ENCODE assay signal across 3 cellular contexts in the genomic region with DNA sequence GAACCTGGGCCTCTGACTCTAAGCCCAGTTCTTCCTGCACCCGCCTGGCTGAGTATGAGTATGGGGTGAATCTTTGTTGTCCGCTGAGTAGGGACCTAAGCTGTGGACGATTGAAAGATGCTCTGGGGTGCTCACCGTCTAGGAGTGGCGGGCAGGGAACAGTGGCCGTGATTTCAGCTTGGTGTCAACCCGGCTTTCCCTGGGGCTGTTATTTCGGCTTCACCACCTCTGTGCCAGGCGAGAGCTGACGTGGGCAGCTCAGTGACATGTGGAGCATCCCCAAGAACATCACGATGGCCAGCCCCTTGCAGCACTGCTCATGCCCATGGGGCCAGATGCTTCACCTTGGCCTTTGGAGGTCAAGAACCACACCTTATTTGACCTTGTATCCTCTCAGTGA.
TF ChIP-seq lines count a peak whose summit lies in the region.

No MANE protein-coding gene starts in this region.

TF ChIP-seq in HCT116, 20 proteins besides CTCF, POLR2A, EP300 and RAD21:
- TF ChIP-seq, protein P1, sequence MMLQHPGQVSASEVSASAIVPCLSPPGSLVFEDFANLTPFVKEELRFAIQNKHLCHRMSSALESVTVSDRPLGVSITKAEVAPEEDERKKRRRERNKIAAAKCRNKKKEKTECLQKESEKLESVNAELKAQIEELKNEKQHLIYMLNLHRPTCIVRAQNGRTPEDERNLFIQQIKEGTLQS (IDR thresholded peaks at IDR 0.05): no peak
- TF ChIP-seq EZH2 (IDR thresholded peaks at IDR 0.05) (no peak), CBX3 (IDR thresholded peaks at IDR 0.05; ENCODE audit: low read depth) (no peak), EGR1 (IDR thresholded peaks at IDR 0.05; ENCODE audit: low read depth) (no peak), EZH2phosphoT487 (IDR thresholded peaks at IDR 0.05; ENCODE audit: borderline replicate concordance) (no peak), ZFX (IDR thresholded peaks at IDR 0.05) (no peak)

TF ChIP-seq in IMR-90, 13 proteins besides CTCF, POLR2A, EP300 and RAD21:
- TF ChIP-seq SMC3 (IDR thresholded peaks at IDR 0.05; ENCODE audit: low read depth, low read length): no peak
- no peak for TF ChIP-seq RFX5 (IDR thresholded peaks at IDR 0.05; ENCODE audit: low read depth, low read length)
- TF ChIP-seq CEBPB (IDR thresholded peaks at IDR 0.05; ENCODE audit: low read depth, low read length): no peak
- TF ChIP-seq, protein P2, sequence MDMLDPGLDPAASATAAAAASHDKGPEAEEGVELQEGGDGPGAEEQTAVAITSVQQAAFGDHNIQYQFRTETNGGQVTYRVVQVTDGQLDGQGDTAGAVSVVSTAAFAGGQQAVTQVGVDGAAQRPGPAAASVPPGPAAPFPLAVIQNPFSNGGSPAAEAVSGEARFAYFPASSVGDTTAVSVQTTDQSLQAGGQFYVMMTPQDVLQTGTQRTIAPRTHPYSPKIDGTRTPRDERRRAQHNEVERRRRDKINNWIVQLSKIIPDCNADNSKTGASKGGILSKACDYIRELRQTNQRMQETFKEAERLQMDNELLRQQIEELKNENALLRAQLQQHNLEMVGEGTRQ (IDR thresholded peaks at IDR 0.05; ENCODE audit: low read depth, low read length): no peak
- TF ChIP-seq NFE2L2 (IDR thresholded peaks at IDR 0.05; ENCODE audit: low read depth, low read length): no peak
- TF ChIP-seq CHD1 (IDR thresholded peaks at IDR 0.05; ENCODE audit: low read depth, low read length): no peak
- no peak for TF ChIP-seq BHLHE40 (IDR thresholded peaks at IDR 0.05; ENCODE audit: low read depth, low read length)
- TF ChIP-seq RCOR1 (IDR thresholded peaks at IDR 0.05; ENCODE audit: insufficient replicate concordance, low read length): no peak
- TF ChIP-seq MAZ (IDR thresholded peaks at IDR 0.05; ENCODE audit: borderline replicate concordance, low read depth, low read length): no peak
- no peak for TF ChIP-seq ELK1 (IDR thresholded peaks at IDR 0.05; ENCODE audit: borderline replicate concordance, low read depth, low read length)
- TF ChIP-seq MXI1 (IDR thresholded peaks at IDR 0.05; ENCODE audit: borderline replicate concordance, low read depth, low read length): no peak

TF ChIP-seq in neural cell, 6 proteins besides CTCF, POLR2A, EP300 and RAD21:
- TF ChIP-seq MXI1 (conservative IDR thresholded peaks at IDR 0.05; ENCODE audit: poor library complexity, severe bottlenecking): no peak
- TF ChIP-seq, protein P3, sequence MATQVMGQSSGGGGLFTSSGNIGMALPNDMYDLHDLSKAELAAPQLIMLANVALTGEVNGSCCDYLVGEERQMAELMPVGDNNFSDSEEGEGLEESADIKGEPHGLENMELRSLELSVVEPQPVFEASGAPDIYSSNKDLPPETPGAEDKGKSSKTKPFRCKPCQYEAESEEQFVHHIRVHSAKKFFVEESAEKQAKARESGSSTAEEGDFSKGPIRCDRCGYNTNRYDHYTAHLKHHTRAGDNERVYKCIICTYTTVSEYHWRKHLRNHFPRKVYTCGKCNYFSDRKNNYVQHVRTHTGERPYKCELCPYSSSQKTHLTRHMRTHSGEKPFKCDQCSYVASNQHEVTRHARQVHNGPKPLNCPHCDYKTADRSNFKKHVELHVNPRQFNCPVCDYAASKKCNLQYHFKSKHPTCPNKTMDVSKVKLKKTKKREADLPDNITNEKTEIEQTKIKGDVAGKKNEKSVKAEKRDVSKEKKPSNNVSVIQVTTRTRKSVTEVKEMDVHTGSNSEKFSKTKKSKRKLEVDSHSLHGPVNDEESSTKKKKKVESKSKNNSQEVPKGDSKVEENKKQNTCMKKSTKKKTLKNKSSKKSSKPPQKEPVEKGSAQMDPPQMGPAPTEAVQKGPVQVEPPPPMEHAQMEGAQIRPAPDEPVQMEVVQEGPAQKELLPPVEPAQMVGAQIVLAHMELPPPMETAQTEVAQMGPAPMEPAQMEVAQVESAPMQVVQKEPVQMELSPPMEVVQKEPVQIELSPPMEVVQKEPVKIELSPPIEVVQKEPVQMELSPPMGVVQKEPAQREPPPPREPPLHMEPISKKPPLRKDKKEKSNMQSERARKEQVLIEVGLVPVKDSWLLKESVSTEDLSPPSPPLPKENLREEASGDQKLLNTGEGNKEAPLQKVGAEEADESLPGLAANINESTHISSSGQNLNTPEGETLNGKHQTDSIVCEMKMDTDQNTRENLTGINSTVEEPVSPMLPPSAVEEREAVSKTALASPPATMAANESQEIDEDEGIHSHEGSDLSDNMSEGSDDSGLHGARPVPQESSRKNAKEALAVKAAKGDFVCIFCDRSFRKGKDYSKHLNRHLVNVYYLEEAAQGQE (IDR thresholded peaks at IDR 0.05; ENCODE audit: borderline replicate concordance): no peak
- no peak for TF ChIP-seq SMC3 (conservative IDR thresholded peaks at IDR 0.05; ENCODE audit: poor library complexity)
- TF ChIP-seq POLR2AphosphoS5 (IDR thresholded peaks at IDR 0.05): no peak
- TF ChIP-seq TAF1 (IDR thresholded peaks at IDR 0.05; ENCODE audit: low read depth): no peak
- TF ChIP-seq EZH2 (IDR thresholded peaks at IDR 0.05; ENCODE audit: borderline replicate concordance, insufficient read depth, low read length, poor library complexity, severe bottlenecking): no peak
